9 cellular contexts compared by ENCODE assay signal in genomic region chr6:111844376-111844775, GRCh38. TPM values are rescaled to one million over a fixed set of nuclear protein-coding genes. Genes with fewer than 3 reads are reported as not detected.
DNase-seq lines count a peak whose midpoint lies in the region; ATAC-seq, FAIRE-seq and TF ChIP-seq lines count a peak whose summit lies in the region.
"Had no signal": no experiment of that assay in that cellular context is flagged by ENCODE, and none has a peak within 500 bp of the region (broad histone marks: within the 10 kb centered on the region; RNA-seq: fewer than 3 reads in every experiment).

No MANE protein-coding gene starts in this region.

- peaks cover 5% of the 10 kb centered on the region for H4K20me1 ChIP-seq in endothelial cell of umbilical vein (replicated peaks; ENCODE audit: control insufficient read depth, extremely low read depth, insufficient read depth, low read length)

- no peak overlapping the region for H3K9ac ChIP-seq in endothelial cell of umbilical vein (replicated peaks; ENCODE audit: extremely low read depth, insufficient read depth, low read length)

- no peaks in the 10 kb centered on the region for H3K27me3 ChIP-seq in endothelial cell of umbilical vein (ENCODE audit: control insufficient read depth in 2 of 2, insufficient read depth in 2 of 2, low read length in 2 of 2)

- TF ChIP-seq POLR2A in endothelial cell of umbilical vein (IDR thresholded peaks at IDR 0.05; ENCODE audit: low read depth, low read length): no peak

- H3K4me2 ChIP-seq in endothelial cell of umbilical vein (ENCODE audit: insufficient read depth, low read length): no peak overlapping the region

- no peak overlapping the region for H3K27ac ChIP-seq in endothelial cell of umbilical vein (ENCODE audit: insufficient read depth, low read depth, low read length)

- intact Hi-C loops in endothelial cell of umbilical vein (cut with micrococcal nuclease): no loop called here

- TF ChIP-seq CTCF in GM12865 (IDR thresholded peaks at IDR 0.05; ENCODE audit: insufficient read depth, low read depth, low read length, missing control alignments) (no peak), GM20000 (IDR thresholded peaks at IDR 0.05; ENCODE audit: extremely low read depth, missing control alignments) (no peak), endothelial cell of umbilical vein (IDR thresholded peaks at IDR 0.05; ENCODE audit: extremely low read depth in 1 of 2, insufficient read depth in 1 of 2, low read depth in 1 of 2, low read length in 2 of 2) (no peak), glutamatergic neuron (IDR thresholded peaks at IDR 0.05; ENCODE audit: partially characterized antibody, unreplicated experiment) (no peak)

- no TSS peak for BruUV-seq in endothelial cell of umbilical vein (replicated peaks; lab: Mats Ljungman, UMichigan)

- no peak overlapping the region for H3K4me3 Mint-ChIP-seq in glutamatergic neuron (ENCODE audit: unreplicated experiment)

- peaks cover 20% of the 10 kb centered on the region for H3K4me1 ChIP-seq in endothelial cell of umbilical vein (ENCODE audit: control insufficient read depth, extremely low read depth, insufficient read depth, low read length)

- CTCF ChIA-PET in endothelial cell of umbilical vein (lab: Charles Lee): interaction anchor here (1.0 to 1.3 kb wide), 2 partner anchors 9 to 134 kb away, joined by 3 to 4 read pairs; no protein-coding TSS in a partner anchor

- no peak overlapping the region for H3K27ac Mint-ChIP-seq in glutamatergic neuron (ENCODE audit: unreplicated experiment)

- dilution Hi-C loops in endothelial cell of umbilical vein (cut with MboI; ENCODE audit: extremely low pct_ligation_motif_present, low sequenced_read_pairs): no loop called here

- peaks cover 3% of the 10 kb centered on the region for H3K9me3 Mint-ChIP-seq in glutamatergic neuron (ENCODE audit: unreplicated experiment)

- DNase-seq in GM12865 (ENCODE audit: low read depth): peak; percentile 66
- peak; percentile 31 for DNase-seq in GM20000 (ENCODE audit: low spot score)
- no peak for DNase-seq in endothelial cell of umbilical vein (ENCODE audit: low read depth, low spot score)
- no peak for DNase-seq in frontal cortex (ENCODE audit: low spot score in 2 of 2)
- no peak for DNase-seq in activated effector memory CD4-positive, alpha-beta T cell treated with anti-CD3 and anti-CD28 coated beads, Interleukin-2, amount 50 U/mL, for 16 hours
- no peak for DNase-seq in glutamatergic neuron
- no peak for DNase-seq in NCI-H226
- DNase-seq: NCI-H1048 had no signal

- peak; percentile 42 for ATAC-seq in HG03460 (IDR thresholded peaks at IDR 0.05; ENCODE audit: unreplicated experiment)

- peaks cover 21% of the 10 kb centered on the region for H3K79me2 ChIP-seq in endothelial cell of umbilical vein (ENCODE audit: control insufficient read depth, insufficient read depth, low read length)

- FAIRE-seq in endothelial cell of umbilical vein (lab: Jason Lieb, UNC) (peak; percentile 73), frontal cortex (lab: Jason Lieb, UNC) (no peak)

- peaks cover 59% of the 10 kb centered on the region for H3K4me1 Mint-ChIP-seq in glutamatergic neuron (ENCODE audit: low read depth, unreplicated experiment)

- H3K9me1 ChIP-seq in endothelial cell of umbilical vein (replicated peaks; ENCODE audit: control insufficient read depth, extremely low read depth, insufficient read depth, low read length): no peaks in the 10 kb centered on the region

- no peaks in the 10 kb centered on the region for H3K36me3 ChIP-seq in endothelial cell of umbilical vein (ENCODE audit: control insufficient read depth in 2 of 2, extremely low read depth in 1 of 2, insufficient read depth in 2 of 2, low read length in 2 of 2)

- peaks cover 4% of the 10 kb centered on the region for H3K27me3 Mint-ChIP-seq in glutamatergic neuron (ENCODE audit: unreplicated experiment)

- H2AFZ ChIP-seq in endothelial cell of umbilical vein (ENCODE audit: low read depth, low read length): no peak overlapping the region

- peak overlapping the region; percentile 45 for H3K4me3 ChIP-seq in GM12865 (ENCODE audit: low read depth, low read length)
- H3K4me3 ChIP-seq in endothelial cell of umbilical vein (replicated peaks in 1 of 3; ENCODE audit: insufficient read depth in 1 of 3, low read depth in 1 of 3, low read length in 3 of 3): no peak overlapping the region

- POLR2A ChIA-PET in endothelial cell of umbilical vein (lab: Charles Lee): no interaction called here

- H3K9me3 ChIP-seq in endothelial cell of umbilical vein (replicated peaks; ENCODE audit: control insufficient read depth, insufficient read depth, low read length): no peaks in the 10 kb centered on the region

- no peaks in the 10 kb centered on the region for H3K36me3 Mint-ChIP-seq in glutamatergic neuron (ENCODE audit: unreplicated experiment)

TF ChIP-seq in endothelial cell of umbilical vein, 7 proteins besides CTCF, POLR2A, EP300 and RAD21:
- TF ChIP-seq POLR2AphosphoS5 (IDR thresholded peaks at IDR 0.05; ENCODE audit: insufficient read depth, low read depth, low read length): no peak
- no peak for TF ChIP-seq FOS (IDR thresholded peaks at IDR 0.05; ENCODE audit: borderline replicate concordance, insufficient read depth, low read length)
- TF ChIP-seq EZH2 (IDR thresholded peaks at IDR 0.05; ENCODE audit: borderline replicate concordance, low read depth, low read length, severe bottlenecking): no peak
- TF ChIP-seq JUN (IDR thresholded peaks at IDR 0.05; ENCODE audit: borderline replicate concordance, insufficient read depth, insufficient read length, low read depth): no peak
- TF ChIP-seq MAX (IDR thresholded peaks at IDR 0.05; ENCODE audit: insufficient read depth, insufficient read length): no peak

RNA-seq across cellular contexts. Expression of gene FYN, which starts 28.9 kb away (rescaled TPM):
- total RNA-seq in endothelial cell of umbilical vein (143 and 151 TPM in 2 replicates), frontal cortex (319 TPM), glutamatergic neuron (ENCODE audit: unreplicated experiment) (525 TPM)
- 59.2 and 69.0 TPM in 2 replicates for polyA plus RNA-seq in endothelial cell of umbilical vein
- polyA plus RNA-seq in endothelial cell of umbilical vein (2011; cell fraction: cytosol; rRNA removed): 64.4 and 72.7 TPM in 2 replicates
- 171 and 177 TPM in 2 replicates for polyA plus RNA-seq in endothelial cell of umbilical vein (2011; cell fraction: nucleus; rRNA removed)
- 88.2 and 93.3 TPM in 2 replicates for polyA plus RNA-seq in endothelial cell of umbilical vein (2012)
- 96.4 and 114 TPM in 2 replicates for polyA minus RNA-seq in endothelial cell of umbilical vein
- 35.5 TPM for polyA minus RNA-seq in endothelial cell of umbilical vein (2011; cell fraction: cytosol; rRNA and poly(A)+ RNA removed)
- 131 and 165 TPM in 2 replicates for polyA minus RNA-seq in endothelial cell of umbilical vein (2011; cell fraction: nucleus; rRNA and poly(A)+ RNA removed)

Comparison
In these comparisons a context has a peak if more than half of its experiments do, and no peak if none do; other contexts are left out.
1. DNase-seq: peak in GM12865 (single experiment) and GM20000 (single experiment); none in endothelial cell of umbilical vein (single experiment), frontal cortex (0 of 2), activated effector memory CD4-positive, alpha-beta T cell treated with anti-CD3 and anti-CD28 coated beads, Interleukin-2, amount 50 U/mL, for 16 hours (single experiment), glutamatergic neuron (single experiment) and NCI-H226 (single experiment).